ENCODE assay signal across 13 cellular contexts in genomic region chr5:140239461-140239860, GRCh38.
DNase-seq lines count a peak whose midpoint lies in the region; ATAC-seq, FAIRE-seq and TF ChIP-seq lines count a peak whose summit lies in the region.
"Had no signal": no experiment of that assay in that cellular context is flagged by ENCODE, and none has a peak within 500 bp of the region (broad histone marks: within the 10 kb centered on the region; RNA-seq: fewer than 3 reads in every experiment).

No MANE protein-coding gene starts in this region.

- H3K4me1 ChIP-seq in HepG2 (ENCODE audit: insufficient read depth, low read length), result peaks cover 39% of the 10 kb centered on the region
- H3K4me1 ChIP-seq in right lobe of liver, result peaks cover 3 to 37% (median 6%) of the 10 kb centered on the region in 4 donors
- peaks cover 0 to 54% (median 47%) of the 10 kb centered on the region in 4 donors for H3K4me1 ChIP-seq in sigmoid colon

- FAIRE-seq in HepG2 (lab: Jason Lieb, UNC), result no peak

- H3K27ac ChIP-seq in HepG2 (ENCODE audit: extremely low read length, insufficient read depth, low read length), result no peak overlapping the region
- H3K27ac ChIP-seq in right lobe of liver, result no peak overlapping the region
- peak overlapping the region in 42 of 59 donors; percentile 1 to 89 (median 70) for H3K27ac ChIP-seq in dorsolateral prefrontal cortex
- peak overlapping the region; percentile 67 to 91 (median 82) for H3K27ac ChIP-seq in sigmoid colon
- H3K27ac ChIP-seq: BLaER1 had no signal

- 97% methylated on average over 4 of the region's 5 CpGs for WGBS in HepG2 (ENCODE audit: low lambda C conversion rate)
- 100% methylated on average over 1 of the region's 5 CpGs for WGBS in right lobe of liver (ENCODE audit: insufficient coverage, low coverage, low lambda C conversion rate, missing lambda C conversion rate)
- WGBS in sigmoid colon, 2 donors, result 96 to 99% methylated on average over 5 of the region's 5 CpGs

- DNase-seq in HepG2 (ENCODE audit: low spot score) (no peak), right lobe of liver (no peak), dorsolateral prefrontal cortex (no peak), sigmoid colon (no peak), NCI-H2081 treated with DMSO at 0.1 percent for 48 hours (lab: John Stamatoyannopoulos, UW) (no peak), NCI-H146 treated with DMSO at 0.1 percent for 48 hours (lab: John Stamatoyannopoulos, UW; ENCODE audit: unreplicated experiment) (no peak)
- no peak for DNase-seq in stimulated activated CD8-positive, alpha-beta memory T cell treated with anti-CD3 and anti-CD28 coated beads, Interleukin-4, amount 100 ng/mL, for 48 hours
- DNase-seq: NCI-H1694, NCI-H226, NCI-H524 treated with DMSO at 0.1 percent for 48 hours had no signal

- no peak for ATAC-seq in HepG2
- ATAC-seq in right lobe of liver, result no peak
- ATAC-seq in GM19351 (IDR thresholded peaks at IDR 0.05; ENCODE audit: unreplicated experiment), result no peak

- no peak overlapping the region for H3K9ac ChIP-seq in HepG2 (ENCODE audit: insufficient read depth, low read depth, low read length)
- H3K9ac ChIP-seq: BLaER1 had no signal

- H2AFZ ChIP-seq in HepG2 (ENCODE audit: low read length), result no peak overlapping the region

- H3K4me3 ChIP-seq in HepG2 (replicated peaks in 1 of 3; ENCODE audit: insufficient read depth in 1 of 3, low read depth in 2 of 3, low read length in 3 of 3), result no peak overlapping the region
- H3K4me3 ChIP-seq in right lobe of liver, result no peak overlapping the region
- no peak overlapping the region for H3K4me3 ChIP-seq in dorsolateral prefrontal cortex
- no peak overlapping the region for H3K4me3 ChIP-seq in sigmoid colon
- H3K4me3 ChIP-seq: BLaER1, HAP-1 had no signal

- H3K27me3 ChIP-seq in HepG2 (ENCODE audit: control insufficient read depth in 1 of 2, insufficient read depth in 2 of 2, low read length in 2 of 2) (no peaks in the 10 kb centered on the region), right lobe of liver (no peaks in the 10 kb centered on the region), dorsolateral prefrontal cortex (no peaks in the 10 kb centered on the region), sigmoid colon (no peaks in the 10 kb centered on the region)
- H3K27me3 ChIP-seq: BLaER1 had no signal

- CTCF ChIA-PET in HepG2 (lab: Yijun Ruan, JAX; ENCODE audit: low intra/inter-chr PET ratio, low total read pairs), result interaction anchor here (1.3 to 1.4 kb wide), 3 partner anchors 112 to 120 kb away, joined by 3 to 7 read pairs (median 3); no protein-coding TSS in a partner anchor

- in situ Hi-C loops in HepG2 (cut with HindIII; ENCODE audit: extremely low pct_ligation_motif_present, low pct_unique_long_range_greater_than_20kb), result no loop called here

- no peak for TF ChIP-seq EP300 in HepG2 (IDR thresholded peaks at IDR 0.05; ENCODE audit: low read depth in 2 of 2, low read length in 2 of 2)
- no peak for TF ChIP-seq EP300 in HepG2 (CRISPR knock-in tag; IDR thresholded peaks at IDR 0.05; ENCODE audit: borderline replicate concordance)
- no peak for TF ChIP-seq EP300 in sigmoid colon (IDR thresholded peaks at IDR 0.05)

- TF ChIP-seq CTCF in HepG2 (CRISPR knock-in tag; IDR thresholded peaks at IDR 0.05) (no peak), right lobe of liver (IDR thresholded peaks at IDR 0.05) (no peak), dorsolateral prefrontal cortex (IDR thresholded peaks at IDR 0.05 in 54 of 56, conservative IDR thresholded peaks at IDR 0.05 in 2 of 56; ENCODE audit: low read depth in 1 of 56, partially characterized antibody in 56 of 56) (no peak), sigmoid colon (IDR thresholded peaks at IDR 0.05) (no peak)

- BruUV-seq in HepG2 (replicated peaks; lab: Mats Ljungman, UMichigan), result no TSS peak

- TF ChIP-seq POLR2A in HepG2 (IDR thresholded peaks at IDR 0.05; ENCODE audit: insufficient read depth in 1 of 2, low read depth in 2 of 2, low read length in 2 of 2), result no peak
- TF ChIP-seq POLR2A in right lobe of liver (IDR thresholded peaks at IDR 0.05), result no peak
- no peak for TF ChIP-seq POLR2A in sigmoid colon (IDR thresholded peaks at IDR 0.05)

- POLR2A ChIA-PET in HepG2 (lab: Yijun Ruan, JAX), result interaction anchor here (0.7 to 1.5 kb wide), 3 partner anchors 58 to 107 kb away, joined by 3 to 4 read pairs (median 3); partner anchors contain the start of genes CYSTM1 and HBEGF

- H3K9me3 ChIP-seq in HepG2 (ENCODE audit: low read length), result no peaks in the 10 kb centered on the region
- H3K9me3 ChIP-seq in right lobe of liver, result no peaks in the 10 kb centered on the region
- H3K9me3 ChIP-seq in sigmoid colon, result no peaks in the 10 kb centered on the region
- H3K9me3 ChIP-seq: BLaER1, HAP-1 had no signal

- no peaks in the 10 kb centered on the region for H3K79me2 ChIP-seq in HepG2 (ENCODE audit: insufficient read depth, low read length)

- no peaks in the 10 kb centered on the region for H4K20me1 ChIP-seq in HepG2 (ENCODE audit: insufficient read depth, low read length)

- intact Hi-C loops in HepG2 (cut with micrococcal nuclease; ENCODE audit: unreplicated experiment), result no loop called here
- intact Hi-C loops in right lobe of liver (cut with DNase I), result no loop called here
- intact Hi-C loops in dorsolateral prefrontal cortex (cut with DNase I), result loop anchor here in 1 of 2 donors (5.0 kb wide), 2 partner anchors 62 to 308 kb away; partner anchors contain the start of genes CYSTM1 and EIF4EBP3
- intact Hi-C loops in sigmoid colon (cut with DNase I), result no loop called here

- TF ChIP-seq RAD21 in HepG2 (CRISPR knock-in tag; IDR thresholded peaks at IDR 0.05), result no peak

- no peak overlapping the region for H3K4me2 ChIP-seq in HepG2 (ENCODE audit: low read depth, low read length)
- H3K4me2 ChIP-seq: BLaER1 had no signal

- H3K36me3 ChIP-seq in HepG2 (replicated peaks in 1 of 2; ENCODE audit: control insufficient read depth in 1 of 2, insufficient read depth in 2 of 2, low read length in 2 of 2) (peaks cover 3 to 8% of the 10 kb centered on the region in 2 experiments; a peak in 4 of 5 replicates), right lobe of liver (no peaks in the 10 kb centered on the region), sigmoid colon (no peaks in the 10 kb centered on the region)

TF ChIP-seq in HepG2, 621 proteins besides CTCF, POLR2A, EP300 and RAD21:
- TF ChIP-seq RBM22 (optimal IDR thresholded peaks at IDR 0.05; ENCODE audit: low read length), result peak; percentile 40
- TF ChIP-seq, protein P1, sequence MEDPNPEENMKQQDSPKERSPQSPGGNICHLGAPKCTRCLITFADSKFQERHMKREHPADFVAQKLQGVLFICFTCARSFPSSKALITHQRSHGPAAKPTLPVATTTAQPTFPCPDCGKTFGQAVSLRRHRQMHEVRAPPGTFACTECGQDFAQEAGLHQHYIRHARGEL (CRISPR knock-in tag; IDR thresholded peaks at IDR 0.05), result no peak

Comparison
In these comparisons a context has a peak if more than half of its experiments do, and no peak if none do; other contexts are left out.
1. H3K27ac ChIP-seq: peak in dorsolateral prefrontal cortex (42 of 59) and sigmoid colon (4 of 4); none in HepG2 (single experiment) and right lobe of liver (0 of 3).